ENCODE assay signal across 24 cellular contexts in genomic region chr5:124274949-124275348, GRCh38.
DNase-seq lines count a peak whose midpoint lies in the region; ATAC-seq, FAIRE-seq and TF ChIP-seq lines count a peak whose summit lies in the region.
"Had no signal": no experiment of that assay in that cellular context is flagged by ENCODE, and none has a peak within 500 bp of the region (broad histone marks: within the 10 kb centered on the region; RNA-seq: fewer than 3 reads in every experiment).

No MANE protein-coding gene starts in this region.

- FAIRE-seq in astrocyte (lab: Jason Lieb, UNC) = peak; percentile 17
- FAIRE-seq: GM19239 had no signal

- peaks cover 14% of the 10 kb centered on the region for H3K4me1 Mint-ChIP-seq in astrocyte (ENCODE audit: low read depth, unreplicated experiment)

- TF ChIP-seq CTCF in 22Rv1 (IDR thresholded peaks at IDR 0.05) (no peak), astrocyte (IDR thresholded peaks at IDR 0.05; ENCODE audit: insufficient read depth, low read depth, low read length) (no peak), lower leg skin (IDR thresholded peaks at IDR 0.05) (no peak)

- no peaks in the 10 kb centered on the region for H4K20me1 ChIP-seq in astrocyte (ENCODE audit: insufficient read depth, low read length)

- H3K27me3 ChIP-seq in astrocyte (ENCODE audit: insufficient read depth, low read length) = no peaks in the 10 kb centered on the region

- H3K4me3 Mint-ChIP-seq in astrocyte (ENCODE audit: unreplicated experiment) = no peak overlapping the region
- H3K4me3 Mint-ChIP-seq: activated T-cell treated with anti-CD3 and anti-CD28 coated beads, Interleukin-2, amount 50 U/mL, for 4 hours; GM23338 had no signal

- H3K27ac ChIP-seq in 22Rv1 (peak overlapping the region; percentile 52), astrocyte (ENCODE audit: low read depth, low read length) (no peak overlapping the region)
- H3K27ac ChIP-seq: KMS-11 had no signal

- ATAC-seq in GM21529 (IDR thresholded peaks at IDR 0.05; ENCODE audit: unreplicated experiment) = no peak
- ATAC-seq: activated T-cell treated with anti-CD3 and anti-CD28 coated beads, Interleukin-2, amount 50 U/mL, for 4 hours; GM23338; left ventricle myocardium superior had no signal

- H3K9me3 ChIP-seq in astrocyte (ENCODE audit: insufficient read depth, low read depth, low read length) = no peaks in the 10 kb centered on the region

- no peak overlapping the region for H2AFZ ChIP-seq in astrocyte (ENCODE audit: low read depth, low read length)
- H2AFZ ChIP-seq: GM23338 had no signal

- no peaks in the 10 kb centered on the region for H3K9me3 Mint-ChIP-seq in astrocyte (ENCODE audit: unreplicated experiment)
- H3K9me3 Mint-ChIP-seq: activated T-cell treated with anti-CD3 and anti-CD28 coated beads, Interleukin-2, amount 50 U/mL, for 4 hours; GM23338 had no signal

- DNase-seq in HK-2 (ENCODE audit: unreplicated experiment) (peak; percentile 7), astrocyte (ENCODE audit: low read depth) (peak; percentile 9), glomerular visceral epithelial cell (ENCODE audit: extremely low spot score) (peak; percentile 70), NOMO-1 (lab: John Stamatoyannopoulos, UW; ENCODE audit: unreplicated experiment in 2 of 2) (no peak), lower leg skin (ENCODE audit: low spot score in 2 of 2) (no peak), COR-L47 (lab: John Stamatoyannopoulos, UW) (no peak)
- DNase-seq: activated CD8-positive, alpha-beta memory T cell treated with anti-CD3 and anti-CD28 coated beads for 24 hours; activated naive CD4-positive, alpha-beta T cell treated with Interleukin-2 at 50 U/mL for 16 hours; activated T-cell treated with anti-CD3 and anti-CD28 coated beads, Interleukin-2, amount 50 U/mL, for 4 hours; DMS 273 treated with DMSO at 0.1 percent for 48 hours; effector CD8-positive, alpha-beta T cell; head of caudate nucleus; left ventricle myocardium superior; NCI-H1105; NCI-H524; nucleus accumbens; retina; stimulated activated CD8-positive, alpha-beta memory T cell treated with anti-CD3 and anti-CD28 coated beads, Interleukin-4, amount 100 ng/mL, for 48 hours; SW 1271 had no signal

- H3K36me3 Mint-ChIP-seq in astrocyte (ENCODE audit: low read depth, unreplicated experiment) = peaks cover 1% of the 10 kb centered on the region

- peak overlapping the region; percentile 41 for H3K27ac Mint-ChIP-seq in astrocyte (ENCODE audit: unreplicated experiment)
- H3K27ac Mint-ChIP-seq: GM23338 had no signal

- H3K79me2 ChIP-seq in astrocyte (ENCODE audit: insufficient read depth, low read length) = no peaks in the 10 kb centered on the region

- H3K4me1 ChIP-seq in astrocyte (ENCODE audit: insufficient read depth, low read length) = no peaks in the 10 kb centered on the region

- no peaks in the 10 kb centered on the region for H3K36me3 ChIP-seq in astrocyte (ENCODE audit: insufficient read depth, low read length)

- WGBS in lower leg skin, 2 donors = 27 to 41% methylated on average over 2 of the region's 2 CpGs

- no peaks in the 10 kb centered on the region for H3K27me3 Mint-ChIP-seq in astrocyte (ENCODE audit: low read depth, unreplicated experiment)

- intact Hi-C loops in lower leg skin (cut with DNase I; ENCODE audit: low total_unique reads) = no loop called here

- H3K4me2 ChIP-seq in astrocyte (ENCODE audit: low read length) = no peak overlapping the region
- H3K4me2 ChIP-seq: GM23338, KMS-11 had no signal

- no peak overlapping the region for H3K4me3 ChIP-seq in astrocyte (ENCODE audit: insufficient read depth, low read depth, low read length)
- no peak overlapping the region for H3K4me3 ChIP-seq in lower leg skin (ENCODE audit: low read depth, poor library complexity, severe bottlenecking)
- H3K4me3 ChIP-seq: GM23338 had no signal

- TF ChIP-seq POLR2A in lower leg skin (IDR thresholded peaks at IDR 0.05) = no peak

- H3K9ac ChIP-seq in astrocyte (ENCODE audit: low read length) = no peak overlapping the region
- H3K9ac ChIP-seq: KMS-11 had no signal

Comparison
In these comparisons a context has a peak if more than half of its experiments do, and no peak if none do; other contexts are left out.
1. DNase-seq: peak in HK-2 (single experiment), astrocyte (single experiment) and glomerular visceral epithelial cell (single experiment); none in NOMO-1 (0 of 2), lower leg skin (0 of 2) and COR-L47 (single experiment).